In genomic region chr3:52442409-52443267, GRCh38 we compare ENCODE assay signal across 33 cellular contexts. TPM values are rescaled to one million over a fixed set of nuclear protein-coding genes. Genes with fewer than 3 reads are reported as not detected.
DNase-seq lines count a peak whose midpoint lies in the region; ATAC-seq, FAIRE-seq and TF ChIP-seq lines count a peak whose summit lies in the region.
"Had no signal": no experiment of that assay in that cellular context is flagged by ENCODE, and none has a peak within 500 bp of the region (broad histone marks: within the 10 kb centered on the region; RNA-seq: fewer than 3 reads in every experiment).

No MANE protein-coding gene starts in this region.

- H3K4me1 ChIP-seq in HepG2 (ENCODE audit: insufficient read depth, low read length) = peaks cover 53% of the 10 kb centered on the region
- peaks cover 0 to 6% (median 2%) of the 10 kb centered on the region in 4 donors for H3K4me1 ChIP-seq in right lobe of liver
- peaks cover 29% of the 10 kb centered on the region for H3K4me1 ChIP-seq in suprapubic skin
- H3K4me1 ChIP-seq: Caco-2 had no signal

- H3K27me3 Mint-ChIP-seq in nephron (ENCODE audit: low read depth) = peaks cover 6% of the 10 kb centered on the region
- H3K27me3 Mint-ChIP-seq: activated CD4-positive, alpha-beta memory T cell treated with anti-CD3 and anti-CD28 coated beads for 36 hours; naive thymus-derived CD8-positive, alpha-beta T cell; type B pancreatic cell had no signal

- H3K27ac ChIP-seq in HepG2 (ENCODE audit: extremely low read length, insufficient read depth, low read length) (no peak overlapping the region), right lobe of liver (no peak overlapping the region), suprapubic skin (no peak overlapping the region)
- H3K27ac ChIP-seq: brain microvascular endothelial cell, pancreas, PC-9 had no signal

- peak overlapping the region; percentile 85; the same call in 1 of the 2 replicates for H3K4me2 ChIP-seq in HepG2 (ENCODE audit: low read depth, low read length)
- H3K4me2 ChIP-seq: PC-9 had no signal

- TF ChIP-seq POLR2A in HepG2 (IDR thresholded peaks at IDR 0.05; ENCODE audit: insufficient read depth in 1 of 2, low read depth in 2 of 2, low read length in 2 of 2) (no peak), right lobe of liver (IDR thresholded peaks at IDR 0.05) (no peak), suprapubic skin (IDR thresholded peaks at IDR 0.05) (no peak)

- no peak for FAIRE-seq in HepG2 (lab: Jason Lieb, UNC)
- FAIRE-seq: GM12892, pancreas had no signal

- no peak for TF ChIP-seq RAD21 in HepG2 (CRISPR knock-in tag; IDR thresholded peaks at IDR 0.05)

- H3K79me2 ChIP-seq in HepG2 (ENCODE audit: insufficient read depth, low read length) = no peaks in the 10 kb centered on the region

- H3K36me3 ChIP-seq in HepG2 (replicated peaks in 1 of 2; ENCODE audit: control insufficient read depth in 1 of 2, insufficient read depth in 2 of 2, low read length in 2 of 2) = peaks cover 3 to 4% of the 10 kb centered on the region in 2 experiments; a peak in 2 of 5 replicates
- H3K36me3 ChIP-seq in right lobe of liver = no peaks in the 10 kb centered on the region
- no peaks in the 10 kb centered on the region for H3K36me3 ChIP-seq in suprapubic skin
- H3K36me3 ChIP-seq: brain microvascular endothelial cell, left lung, pancreas had no signal

- no peak for DNase-seq in HepG2 (ENCODE audit: low spot score)
- no peak for DNase-seq in right lobe of liver
- DNase-seq in ecto neural progenitor cell (ENCODE audit: low spot score) = peak; percentile 42
- peak in 1 of 2 donors; percentile 59 for DNase-seq in suprapubic skin (ENCODE audit: low spot score in 2 of 2)
- DNase-seq in HK-2 (ENCODE audit: unreplicated experiment) = no peak
- DNase-seq in cerebellar cortex (ENCODE audit: low spot score) = no peak
- DNase-seq: activated CD4-positive, alpha-beta memory T cell treated with anti-CD3 and anti-CD28 coated beads for 36 hours; activated naive CD4-positive, alpha-beta T cell treated with anti-CD3 and anti-CD28 coated beads for 36 hours; amniotic stem cell; brain microvascular endothelial cell; Caco-2; DMS53; effector CD8-positive, alpha-beta T cell; HCEC 1CT; IMR-90; NCI-H2107; NCI-H345; pancreas; PC-9; stimulated activated CD4-positive, alpha-beta T cell treated with anti-CD3 and anti-CD28 coated beads, Interleukin-4, amount 100 ng/mL, for 1 hour; substantia nigra; T-helper 2 cell had no signal

- H3K9me3 Mint-ChIP-seq in nephron = no peaks in the 10 kb centered on the region
- H3K9me3 Mint-ChIP-seq: activated CD4-positive, alpha-beta memory T cell treated with anti-CD3 and anti-CD28 coated beads for 36 hours; activated naive CD4-positive, alpha-beta T cell treated with anti-CD3 and anti-CD28 coated beads for 36 hours; activated T-helper 1 cell treated with anti-CD3 and anti-CD28 coated beads, Interleukin-12 subunit alpha, Interleukin-12 subunit beta, Interleukin-2, Interleukin-4 antibody, amounts not matched to agents 30 ng/mL and 10 ng/mL and 1 ng/mL, durations not matched to agents 14 hours and 24 hours and 36 hours; naive thymus-derived CD8-positive, alpha-beta T cell; type B pancreatic cell had no signal

- H3K27me3 ChIP-seq in HepG2 (ENCODE audit: control insufficient read depth in 1 of 2, insufficient read depth in 2 of 2, low read length in 2 of 2) (no peaks in the 10 kb centered on the region), right lobe of liver (no peaks in the 10 kb centered on the region), suprapubic skin (no peaks in the 10 kb centered on the region)
- H3K27me3 ChIP-seq: brain microvascular endothelial cell, left lung, pancreas had no signal

- CTCF ChIA-PET in HepG2 (lab: Yijun Ruan, JAX; ENCODE audit: low intra/inter-chr PET ratio, low total read pairs) = no interaction called here

- peaks cover 11% of the 10 kb centered on the region for H3K4me1 Mint-ChIP-seq in nephron

- 97% methylated on average over 13 of the region's 16 CpGs for WGBS in HepG2 (ENCODE audit: low lambda C conversion rate)
- 37% methylated on average over 2 of the region's 16 CpGs for WGBS in right lobe of liver (ENCODE audit: insufficient coverage, low coverage, low lambda C conversion rate, missing lambda C conversion rate)
- WGBS in suprapubic skin = 85% methylated on average over 16 of the region's 16 CpGs

- no peaks in the 10 kb centered on the region for H3K36me3 Mint-ChIP-seq in nephron (ENCODE audit: low read depth)
- H3K36me3 Mint-ChIP-seq: activated CD4-positive, alpha-beta memory T cell treated with anti-CD3 and anti-CD28 coated beads for 36 hours; naive thymus-derived CD8-positive, alpha-beta T cell; type B pancreatic cell had no signal

- BruUV-seq in HepG2 (replicated peaks; lab: Mats Ljungman, UMichigan) = no TSS peak

- no peaks in the 10 kb centered on the region for H3K9me3 ChIP-seq in HepG2 (ENCODE audit: low read length)
- no peaks in the 10 kb centered on the region for H3K9me3 ChIP-seq in right lobe of liver
- H3K9me3 ChIP-seq in suprapubic skin = no peaks in the 10 kb centered on the region
- H3K9me3 ChIP-seq: Caco-2, left lung, pancreas had no signal

- no peak overlapping the region for H2AFZ ChIP-seq in HepG2 (ENCODE audit: low read length)
- H2AFZ ChIP-seq: PC-9 had no signal

- H3K27ac Mint-ChIP-seq in nephron = peak overlapping the region in 1 of 3 experiments; percentile 74
- H3K27ac Mint-ChIP-seq: activated CD4-positive, alpha-beta memory T cell treated with anti-CD3 and anti-CD28 coated beads for 36 hours; activated naive CD4-positive, alpha-beta T cell treated with anti-CD3 and anti-CD28 coated beads for 36 hours; activated T-helper 1 cell treated with anti-CD3 and anti-CD28 coated beads, Interleukin-12 subunit alpha, Interleukin-12 subunit beta, Interleukin-2, Interleukin-4 antibody, amounts not matched to agents 30 ng/mL and 10 ng/mL and 1 ng/mL, durations not matched to agents 14 hours and 24 hours and 36 hours; naive thymus-derived CD8-positive, alpha-beta T cell; type B pancreatic cell had no signal

- TF ChIP-seq EP300 in HepG2 (IDR thresholded peaks at IDR 0.05; ENCODE audit: low read depth in 2 of 2, low read length in 2 of 2) (no peak), HepG2 (CRISPR knock-in tag; IDR thresholded peaks at IDR 0.05; ENCODE audit: borderline replicate concordance) (no peak), suprapubic skin (IDR thresholded peaks at IDR 0.05) (no peak)

- POLR2A ChIA-PET in HepG2 (lab: Yijun Ruan, JAX) = interaction anchor here (1.0 kb wide), 1 partner anchor 11 kb away, joined by 3 read pairs; no protein-coding TSS in a partner anchor

- H4K20me1 ChIP-seq in HepG2 (ENCODE audit: insufficient read depth, low read length) = no peaks in the 10 kb centered on the region

- no peak overlapping the region for H3K9ac ChIP-seq in HepG2 (ENCODE audit: insufficient read depth, low read depth, low read length)

- intact Hi-C loops in HepG2 (cut with micrococcal nuclease; ENCODE audit: unreplicated experiment) = no loop called here
- intact Hi-C loops in right lobe of liver (cut with DNase I) = no loop called here

- TF ChIP-seq CTCF in HepG2 (CRISPR knock-in tag; IDR thresholded peaks at IDR 0.05) (no peak), right lobe of liver (IDR thresholded peaks at IDR 0.05) (no peak), nephron (IDR thresholded peaks at IDR 0.05; ENCODE audit: unreplicated experiment in 3 of 3) (no peak), suprapubic skin (IDR thresholded peaks at IDR 0.05) (no peak)

- ATAC-seq in HepG2 (no peak), right lobe of liver (no peak), GM21576 (IDR thresholded peaks at IDR 0.05; ENCODE audit: unreplicated experiment) (no peak)
- ATAC-seq: activated CD4-positive, CD25-positive, alpha-beta regulatory T cell treated with anti-CD3 and anti-CD28 coated beads, Interleukin-2, amount 50 U/mL, for 24 hours; left lung; naive thymus-derived CD8-positive, alpha-beta T cell; pancreas; right cardiac atrium had no signal

- in situ Hi-C loops in HepG2 (cut with HindIII; ENCODE audit: extremely low pct_ligation_motif_present, low pct_unique_long_range_greater_than_20kb) = no loop called here

- H3K4me3 ChIP-seq in HepG2 (replicated peaks in 1 of 3; ENCODE audit: insufficient read depth in 1 of 3, low read depth in 2 of 3, low read length in 3 of 3) (peak overlapping the region in 1 of 3 experiments; percentile 79; a peak in 1 of 6 replicates), right lobe of liver (no peak overlapping the region), suprapubic skin (peak overlapping the region; percentile 46)
- H3K4me3 ChIP-seq: pancreas, PC-9 had no signal

- H3K4me3 Mint-ChIP-seq in nephron = peak overlapping the region in 2 of 3 experiments; percentile 6 to 48
- H3K4me3 Mint-ChIP-seq: activated CD4-positive, alpha-beta memory T cell treated with anti-CD3 and anti-CD28 coated beads for 36 hours; activated naive CD4-positive, alpha-beta T cell treated with anti-CD3 and anti-CD28 coated beads for 36 hours; activated T-helper 1 cell treated with anti-CD3 and anti-CD28 coated beads, Interleukin-12 subunit alpha, Interleukin-12 subunit beta, Interleukin-2, Interleukin-4 antibody, amounts not matched to agents 30 ng/mL and 10 ng/mL and 1 ng/mL, durations not matched to agents 14 hours and 24 hours and 36 hours; naive thymus-derived CD8-positive, alpha-beta T cell; type B pancreatic cell had no signal

RNA-seq across cellular contexts. Expression of gene SEMA3G, which starts 2.3 kb away (rescaled TPM):
- total RNA-seq in HepG2 (2016; rRNA removed; fragmentation: Illumina TruSeq; extraction: Trizol) (2.0 and 6.1 TPM in 2 replicates), right lobe of liver (1 to 10 TPM in 2 of 6 experiments, under 1 TPM in 4; 0.60 to 2.8 (median 0.80) TPM), suprapubic skin (10 to 100 TPM; 14.4 to 44.0 (median 26.5) TPM)
- total RNA-seq in HepG2 (2016; cell fraction: cytosol; rRNA removed; fragmentation: Illumina TruSeq; extraction: Trizol; ENCODE audit: low read depth) = 0.44 and 0.61 TPM in 2 replicates
- total RNA-seq in HepG2 (2016; cell fraction: insoluble cytoplasmic fraction; rRNA removed; fragmentation: Illumina TruSeq; extraction: Trizol) = 1.9 and 7.2 TPM in 2 replicates
- 1.0 and 1.1 TPM in 2 replicates for total RNA-seq in HepG2 (2016; cell fraction: membrane; rRNA removed; fragmentation: Illumina TruSeq; extraction: Trizol)
- 5.8 and 8.3 TPM in 2 replicates for total RNA-seq in HepG2 (2016; cell fraction: nucleus; rRNA removed; fragmentation: Illumina TruSeq; extraction: Trizol)
- 8.3 and 13.4 TPM in 2 replicates for polyA plus RNA-seq in HepG2 (2011; rRNA removed)
- polyA plus RNA-seq in HepG2 (2011; cell fraction: cytosol; rRNA removed) = 8.0 and 10.3 TPM in 2 replicates
- 21.7 and 30.5 TPM in 2 replicates for polyA plus RNA-seq in HepG2 (2011; cell fraction: nucleus; rRNA removed)
- polyA plus RNA-seq in HepG2 (2012) = 14.2 and 15.4 TPM in 2 replicates
- polyA plus RNA-seq in HepG2 (2016; cell fraction: cytosol; fragmentation: Illumina TruSeq; extraction: Trizol; ENCODE audit: low read depth) = 0.33 and 0.36 TPM in 2 replicates
- 1.4 and 2.1 TPM in 2 replicates for polyA plus RNA-seq in HepG2 (2016; cell fraction: insoluble cytoplasmic fraction; fragmentation: Illumina TruSeq; extraction: Trizol; ENCODE audit: low read depth)
- 0.62 and 0.71 TPM in 2 replicates for polyA plus RNA-seq in HepG2 (2016; cell fraction: membrane; fragmentation: Illumina TruSeq; extraction: Trizol; ENCODE audit: low read depth)
- 8.4 and 8.8 TPM in 2 replicates for polyA plus RNA-seq in HepG2 (2016; cell fraction: nucleus; fragmentation: Illumina TruSeq; extraction: Trizol; ENCODE audit: insufficient read depth, low read depth)
- polyA minus RNA-seq in HepG2 (2011; rRNA and poly(A)+ RNA removed; ENCODE audit: low replicate concordance) = 1.2 and 22.3 TPM in 2 replicates
- 6.4 and 10.0 TPM in 2 replicates for polyA minus RNA-seq in HepG2 (2011; cell fraction: cytosol; rRNA and poly(A)+ RNA removed)
- 11.9 and 12.6 TPM in 2 replicates for polyA minus RNA-seq in HepG2 (2011; cell fraction: nucleus; rRNA and poly(A)+ RNA removed)
- total RNA-seq: activated naive CD4-positive, alpha-beta T cell treated with anti-CD3 and anti-CD28 coated beads for 36 hours; IMR-90; LHCN-M2; naive thymus-derived CD8-positive, alpha-beta T cell had no signal
- polyA plus RNA-seq: BJ; naive thymus-derived CD8-positive, alpha-beta T cell had no signal

RNA-seq across cellular contexts. Expression of gene TNNC1, which starts 11.2 kb away (rescaled TPM):
- total RNA-seq in HepG2 (2016; rRNA removed; fragmentation: Illumina TruSeq; extraction: Trizol) (11.8 and 18.7 TPM in 2 replicates), right lobe of liver (10 to 100 TPM in 1 of 6 experiments, 1 to 10 TPM in 3, under 1 TPM in 2; 0.55 to 12.2 (median 1.3) TPM), suprapubic skin (10 to 100 TPM in 1 of 4 donors, 1 to 10 TPM in 3; 1.4 to 15.9 (median 8.4) TPM)
- 4.4 and 4.6 TPM in 2 replicates for total RNA-seq in HepG2 (2016; cell fraction: cytosol; rRNA removed; fragmentation: Illumina TruSeq; extraction: Trizol; ENCODE audit: low read depth)
- 13.2 and 20.1 TPM in 2 replicates for total RNA-seq in HepG2 (2016; cell fraction: insoluble cytoplasmic fraction; rRNA removed; fragmentation: Illumina TruSeq; extraction: Trizol)
- total RNA-seq in HepG2 (2016; cell fraction: membrane; rRNA removed; fragmentation: Illumina TruSeq; extraction: Trizol) = 2.5 and 5.3 TPM in 2 replicates
- 5.4 and 5.7 TPM in 2 replicates for total RNA-seq in HepG2 (2016; cell fraction: nucleus; rRNA removed; fragmentation: Illumina TruSeq; extraction: Trizol)
- polyA plus RNA-seq in HepG2 (2011; rRNA removed) = 36.4 and 39.5 TPM in 2 replicates
- 53.0 and 54.8 TPM in 2 replicates for polyA plus RNA-seq in HepG2 (2011; cell fraction: cytosol; rRNA removed)
- polyA plus RNA-seq in HepG2 (2011; cell fraction: nucleus; rRNA removed) = 14.3 and 16.8 TPM in 2 replicates
- 10.9 and 12.3 TPM in 2 replicates for polyA plus RNA-seq in HepG2 (2012)
- polyA plus RNA-seq in HepG2 (2016; cell fraction: cytosol; fragmentation: Illumina TruSeq; extraction: Trizol; ENCODE audit: low read depth) = 3.3 and 4.0 TPM in 2 replicates
- polyA plus RNA-seq in HepG2 (2016; cell fraction: insoluble cytoplasmic fraction; fragmentation: Illumina TruSeq; extraction: Trizol; ENCODE audit: low read depth) = 17.1 and 18.1 TPM in 2 replicates
- polyA plus RNA-seq in HepG2 (2016; cell fraction: membrane; fragmentation: Illumina TruSeq; extraction: Trizol; ENCODE audit: low read depth) = 2.7 and 3.3 TPM in 2 replicates
- 6.6 and 10.5 TPM in 2 replicates for polyA plus RNA-seq in HepG2 (2016; cell fraction: nucleus; fragmentation: Illumina TruSeq; extraction: Trizol; ENCODE audit: insufficient read depth, low read depth)
- polyA minus RNA-seq in HepG2 (2011; rRNA and poly(A)+ RNA removed; ENCODE audit: low replicate concordance) = 7.0 and 8.2 TPM in 2 replicates
- polyA minus RNA-seq in HepG2 (2011; cell fraction: cytosol; rRNA and poly(A)+ RNA removed) = 4.5 and 5.4 TPM in 2 replicates
- 4.5 and 4.6 TPM in 2 replicates for polyA minus RNA-seq in HepG2 (2011; cell fraction: nucleus; rRNA and poly(A)+ RNA removed)

RNA-seq across cellular contexts. Expression of gene NISCH, which starts 12.8 kb away (rescaled TPM):
- total RNA-seq in HepG2 (2016; rRNA removed; fragmentation: Illumina TruSeq; extraction: Trizol) = 15.3 and 27.0 TPM in 2 replicates
- total RNA-seq in HepG2 (2016; cell fraction: cytosol; rRNA removed; fragmentation: Illumina TruSeq; extraction: Trizol; ENCODE audit: low read depth) = 10.8 and 11.5 TPM in 2 replicates
- total RNA-seq in HepG2 (2016; cell fraction: insoluble cytoplasmic fraction; rRNA removed; fragmentation: Illumina TruSeq; extraction: Trizol) = 10.9 and 25.7 TPM in 2 replicates
- 11.3 and 12.4 TPM in 2 replicates for total RNA-seq in HepG2 (2016; cell fraction: membrane; rRNA removed; fragmentation: Illumina TruSeq; extraction: Trizol)
- 36.6 and 40.4 TPM in 2 replicates for total RNA-seq in HepG2 (2016; cell fraction: nucleus; rRNA removed; fragmentation: Illumina TruSeq; extraction: Trizol)
- 47.6 and 63.0 TPM in 2 replicates for polyA plus RNA-seq in HepG2 (2011; rRNA removed)
- polyA plus RNA-seq in HepG2 (2011; cell fraction: cytosol; rRNA removed) = 17.8 and 20.4 TPM in 2 replicates
- polyA plus RNA-seq in HepG2 (2011; cell fraction: nucleus; rRNA removed) = 441 and 512 TPM in 2 replicates
- 31.6 and 39.4 TPM in 2 replicates for polyA plus RNA-seq in HepG2 (2012)
- 3.2 and 3.7 TPM in 2 replicates for polyA plus RNA-seq in HepG2 (2016; cell fraction: cytosol; fragmentation: Illumina TruSeq; extraction: Trizol; ENCODE audit: low read depth)
- polyA plus RNA-seq in HepG2 (2016; cell fraction: insoluble cytoplasmic fraction; fragmentation: Illumina TruSeq; extraction: Trizol; ENCODE audit: low read depth) = 9.4 and 12.9 TPM in 2 replicates
- polyA plus RNA-seq in HepG2 (2016; cell fraction: membrane; fragmentation: Illumina TruSeq; extraction: Trizol; ENCODE audit: low read depth) = 6.4 and 6.7 TPM in 2 replicates
- polyA plus RNA-seq in HepG2 (2016; cell fraction: nucleus; fragmentation: Illumina TruSeq; extraction: Trizol; ENCODE audit: insufficient read depth, low read depth) = 96.6 and 101 TPM in 2 replicates
- polyA minus RNA-seq in HepG2 (2011; rRNA and poly(A)+ RNA removed; ENCODE audit: low replicate concordance) = 50.0 and 58.0 TPM in 2 replicates
- polyA minus RNA-seq in HepG2 (2011; cell fraction: cytosol; rRNA and poly(A)+ RNA removed) = 15.2 and 15.4 TPM in 2 replicates
- polyA minus RNA-seq in HepG2 (2011; cell fraction: nucleus; rRNA and poly(A)+ RNA removed) = 97.0 and 102 TPM in 2 replicates
- total RNA-seq in right lobe of liver = 10 to 100 TPM; 19.7 to 51.9 (median 30.6) TPM
- total RNA-seq in suprapubic skin = 100 to 1,000 TPM in 2 of 4 donors, 10 to 100 TPM in 2; 68.7 to 298 (median 94.6) TPM

RNA-seq across cellular contexts. Expression of gene PHF7, which starts 32.2 kb away (rescaled TPM):
- total RNA-seq in HepG2 (2016; rRNA removed; fragmentation: Illumina TruSeq; extraction: Trizol) (4.5 and 5.2 TPM in 2 replicates), right lobe of liver (1 to 10 TPM; 2.6 to 4.8 (median 4.0) TPM), suprapubic skin (10 to 100 TPM in 3 of 4 donors, 1 to 10 TPM in 1; 8.9 to 17.5 (median 11.4) TPM)
- total RNA-seq in HepG2 (2016; cell fraction: cytosol; rRNA removed; fragmentation: Illumina TruSeq; extraction: Trizol; ENCODE audit: low read depth) = 6.6 and 9.4 TPM in 2 replicates
- 4.7 TPM in 2 replicates for total RNA-seq in HepG2 (2016; cell fraction: insoluble cytoplasmic fraction; rRNA removed; fragmentation: Illumina TruSeq; extraction: Trizol)
- total RNA-seq in HepG2 (2016; cell fraction: membrane; rRNA removed; fragmentation: Illumina TruSeq; extraction: Trizol) = 8.8 and 9.5 TPM in 2 replicates
- total RNA-seq in HepG2 (2016; cell fraction: nucleus; rRNA removed; fragmentation: Illumina TruSeq; extraction: Trizol) = 5.2 and 5.7 TPM in 2 replicates
- 8.8 and 12.6 TPM in 2 replicates for polyA plus RNA-seq in HepG2 (2011; rRNA removed)
- polyA plus RNA-seq in HepG2 (2011; cell fraction: cytosol; rRNA removed) = 5.8 and 6.9 TPM in 2 replicates
- 20.4 and 21.4 TPM in 2 replicates for polyA plus RNA-seq in HepG2 (2011; cell fraction: nucleus; rRNA removed)
- polyA plus RNA-seq in HepG2 (2012) = 6.3 and 8.7 TPM in 2 replicates
- polyA plus RNA-seq in HepG2 (2016; cell fraction: cytosol; fragmentation: Illumina TruSeq; extraction: Trizol; ENCODE audit: low read depth) = 4.0 and 5.7 TPM in 2 replicates
- polyA plus RNA-seq in HepG2 (2016; cell fraction: insoluble cytoplasmic fraction; fragmentation: Illumina TruSeq; extraction: Trizol; ENCODE audit: low read depth) = 4.4 and 4.9 TPM in 2 replicates
- polyA plus RNA-seq in HepG2 (2016; cell fraction: membrane; fragmentation: Illumina TruSeq; extraction: Trizol; ENCODE audit: low read depth) = 5.7 and 8.0 TPM in 2 replicates
- 11.1 and 11.4 TPM in 2 replicates for polyA plus RNA-seq in HepG2 (2016; cell fraction: nucleus; fragmentation: Illumina TruSeq; extraction: Trizol; ENCODE audit: insufficient read depth, low read depth)
- polyA minus RNA-seq in HepG2 (2011; rRNA and poly(A)+ RNA removed; ENCODE audit: low replicate concordance) = 6.1 and 6.8 TPM in 2 replicates
- 3.0 and 4.6 TPM in 2 replicates for polyA minus RNA-seq in HepG2 (2011; cell fraction: cytosol; rRNA and poly(A)+ RNA removed)
- polyA minus RNA-seq in HepG2 (2011; cell fraction: nucleus; rRNA and poly(A)+ RNA removed) = 17.4 and 17.6 TPM in 2 replicates

RNA-seq across cellular contexts. Expression of gene BAP1, which starts 32.8 kb away (rescaled TPM):
- total RNA-seq in HepG2 (2016; rRNA removed; fragmentation: Illumina TruSeq; extraction: Trizol) (46.9 and 59.1 TPM in 2 replicates), right lobe of liver (10 to 100 TPM; 33.1 to 46.5 (median 38.7) TPM), suprapubic skin (100 to 1,000 TPM in 3 of 4 donors, 10 to 100 TPM in 1; 99.0 to 137 (median 120) TPM)
- 21.1 and 21.7 TPM in 2 replicates for total RNA-seq in HepG2 (2016; cell fraction: cytosol; rRNA removed; fragmentation: Illumina TruSeq; extraction: Trizol; ENCODE audit: low read depth)
- total RNA-seq in HepG2 (2016; cell fraction: insoluble cytoplasmic fraction; rRNA removed; fragmentation: Illumina TruSeq; extraction: Trizol) = 42.9 and 60.4 TPM in 2 replicates
- 58.0 and 59.4 TPM in 2 replicates for total RNA-seq in HepG2 (2016; cell fraction: membrane; rRNA removed; fragmentation: Illumina TruSeq; extraction: Trizol)
- total RNA-seq in HepG2 (2016; cell fraction: nucleus; rRNA removed; fragmentation: Illumina TruSeq; extraction: Trizol) = 36.8 and 40.5 TPM in 2 replicates
- polyA plus RNA-seq in HepG2 (2011; rRNA removed) = 66.1 and 67.1 TPM in 2 replicates
- polyA plus RNA-seq in HepG2 (2011; cell fraction: cytosol; rRNA removed) = 48.2 and 60.5 TPM in 2 replicates
- polyA plus RNA-seq in HepG2 (2011; cell fraction: nucleus; rRNA removed) = 163 and 192 TPM in 2 replicates
- 45.8 and 59.1 TPM in 2 replicates for polyA plus RNA-seq in HepG2 (2012)
- polyA plus RNA-seq in HepG2 (2016; cell fraction: cytosol; fragmentation: Illumina TruSeq; extraction: Trizol; ENCODE audit: low read depth) = 15.5 and 16.5 TPM in 2 replicates
- polyA plus RNA-seq in HepG2 (2016; cell fraction: insoluble cytoplasmic fraction; fragmentation: Illumina TruSeq; extraction: Trizol; ENCODE audit: low read depth) = 43.9 and 49.5 TPM in 2 replicates
- 45.8 and 47.0 TPM in 2 replicates for polyA plus RNA-seq in HepG2 (2016; cell fraction: membrane; fragmentation: Illumina TruSeq; extraction: Trizol; ENCODE audit: low read depth)
- polyA plus RNA-seq in HepG2 (2016; cell fraction: nucleus; fragmentation: Illumina TruSeq; extraction: Trizol; ENCODE audit: insufficient read depth, low read depth) = 76.0 and 87.9 TPM in 2 replicates
- 109 and 119 TPM in 2 replicates for polyA minus RNA-seq in HepG2 (2011; rRNA and poly(A)+ RNA removed; ENCODE audit: low replicate concordance)
- polyA minus RNA-seq in HepG2 (2011; cell fraction: cytosol; rRNA and poly(A)+ RNA removed) = 30.5 and 32.0 TPM in 2 replicates
- 42.9 and 47.1 TPM in 2 replicates for polyA minus RNA-seq in HepG2 (2011; cell fraction: nucleus; rRNA and poly(A)+ RNA removed)
